ENCODE assay signal across 8 cellular contexts in genomic region chr1:170663441-170664282, GRCh38. TPM values are rescaled to one million over a fixed set of nuclear protein-coding genes. Genes with fewer than 3 reads are reported as not detected.
DNase-seq lines count a peak whose midpoint lies in the region; FAIRE-seq and TF ChIP-seq lines count a peak whose summit lies in the region.

PRRX1 (plus strand) TSS chr1:170664131; CDS start chr1:170664219, 88 bp downstream.

- TF ChIP-seq CTCF in endodermal cell (conservative IDR thresholded peaks at IDR 0.05) (no peak), OCI-LY7 (conservative IDR thresholded peaks at IDR 0.05; ENCODE audit: low read length) (no peak)

- H3K9me2 ChIP-seq in OCI-LY7 (ENCODE audit: insufficient read depth, low read length): no peaks in the 10 kb centered on the region

- BruUV-seq in OCI-LY7 (replicated peaks; lab: Mats Ljungman, UMichigan): no TSS peak

- DNase-seq in activated naive CD4-positive, alpha-beta T cell treated with Interleukin-2 at 50 U/mL for 16 hours: no peak
- DNase-seq in endodermal cell (no peak), mucosa of gallbladder (ENCODE audit: low spot score) (no peak), OCI-LY7 (ENCODE audit: low spot score) (no peak), OCI-M2 (lab: John Stamatoyannopoulos, UW; ENCODE audit: unreplicated experiment) (no peak), HTR-8/SVneo (ENCODE audit: insufficient read length, low spot score) (no peak)

- no peaks in the 10 kb centered on the region for H3K9me3 ChIP-seq in endodermal cell (ENCODE audit: control insufficient read depth, low read length)
- no peaks in the 10 kb centered on the region for H3K9me3 ChIP-seq in OCI-LY7 (ENCODE audit: low read length)

- CTCF ChIA-PET in OCI-LY7 (lab: Charles Lee; ENCODE audit: unreplicated experiment): no interaction called here

- no peaks in the 10 kb centered on the region for H4K20me1 ChIP-seq in OCI-LY7 (ENCODE audit: insufficient read depth, low read length)

- WGBS in endodermal cell (ENCODE audit: insufficient coverage in 1 of 2, insufficient read length in 1 of 2), 2 experiments: 0 to 1% methylated on average over 7 to 19 of the region's 26 CpGs
- 3% methylated on average over 26 of the region's 26 CpGs for WGBS in urinary bladder

- no peak within 1 kb of the TSS for H3K27ac Mint-ChIP-seq in activated naive CD4-positive, alpha-beta T cell treated with anti-CD3 and anti-CD28 coated beads, Interleukin-2, amount 50 U/mL, for 24 hours
- H3K27ac Mint-ChIP-seq in endodermal cell: no peak within 1 kb of the TSS

- no peak within 1 kb of the TSS for H3K4me2 ChIP-seq in OCI-LY7 (ENCODE audit: low read length)

- H3K4me3 ChIP-seq in endodermal cell (ENCODE audit: low read length) (peak within 1 kb of the TSS; percentile 78), urinary bladder (ENCODE audit: low read depth, low read length) (peak within 1 kb of the TSS; percentile 44), OCI-LY7 (ENCODE audit: low read depth, low read length, poor library complexity, severe bottlenecking) (no peak within 1 kb of the TSS)

- no peak within 1 kb of the TSS for H3K9ac ChIP-seq in endodermal cell (ENCODE audit: extremely low read depth, low read length, poor library complexity, severe bottlenecking)

- H2AFZ ChIP-seq in OCI-LY7 (ENCODE audit: low read length): no peak within 1 kb of the TSS

- H3K27ac ChIP-seq in endodermal cell (ENCODE audit: low read depth, low read length) (no peak within 1 kb of the TSS), urinary bladder (ENCODE audit: low read depth) (no peak within 1 kb of the TSS), OCI-LY7 (ENCODE audit: low read depth, low read length, poor library complexity, severe bottlenecking) (no peak within 1 kb of the TSS)

- peaks cover 24% of the 10 kb centered on the region for H3K4me1 Mint-ChIP-seq in activated naive CD4-positive, alpha-beta T cell treated with anti-CD3 and anti-CD28 coated beads, Interleukin-2, amount 50 U/mL, for 24 hours
- H3K4me1 Mint-ChIP-seq in endodermal cell: peaks cover 29% of the 10 kb centered on the region

- H3K36me3 Mint-ChIP-seq in activated naive CD4-positive, alpha-beta T cell treated with anti-CD3 and anti-CD28 coated beads, Interleukin-2, amount 50 U/mL, for 24 hours: no peaks in the 10 kb centered on the region
- no peaks in the 10 kb centered on the region for H3K36me3 Mint-ChIP-seq in endodermal cell (ENCODE audit: low read depth)

- intact Hi-C loops in OCI-LY7 (cut with micrococcal nuclease; ENCODE audit: unreplicated experiment): no loop called here

- peaks cover 100% of the 10 kb centered on the region for H3K27me3 ChIP-seq in endodermal cell (ENCODE audit: control insufficient read depth, insufficient read depth, low read length, poor library complexity, severe bottlenecking)

- H3K4me1 ChIP-seq in endodermal cell (ENCODE audit: control insufficient read depth, insufficient read depth, low read length) (peaks cover 8% of the 10 kb centered on the region), urinary bladder (ENCODE audit: insufficient read depth) (no peaks in the 10 kb centered on the region), OCI-LY7 (ENCODE audit: insufficient read depth, low read length, poor library complexity, severe bottlenecking) (no peaks in the 10 kb centered on the region)

- peaks cover 48% of the 10 kb centered on the region for H3K27me3 Mint-ChIP-seq in activated naive CD4-positive, alpha-beta T cell treated with anti-CD3 and anti-CD28 coated beads, Interleukin-2, amount 50 U/mL, for 24 hours
- H3K27me3 Mint-ChIP-seq in endodermal cell (ENCODE audit: insufficient read depth): peaks cover 99% of the 10 kb centered on the region

- H3K4me3 Mint-ChIP-seq in activated naive CD4-positive, alpha-beta T cell treated with anti-CD3 and anti-CD28 coated beads, Interleukin-2, amount 50 U/mL, for 24 hours: peak within 1 kb of the TSS; percentile 15
- H3K4me3 Mint-ChIP-seq in endodermal cell: peak within 1 kb of the TSS; percentile 57

- H3K79me2 ChIP-seq in OCI-LY7 (ENCODE audit: insufficient read depth, low read depth, low read length): no peaks in the 10 kb centered on the region

- no peaks in the 10 kb centered on the region for H3K9me3 Mint-ChIP-seq in activated naive CD4-positive, alpha-beta T cell treated with anti-CD3 and anti-CD28 coated beads, Interleukin-2, amount 50 U/mL, for 24 hours
- peaks cover 4% of the 10 kb centered on the region for H3K9me3 Mint-ChIP-seq in endodermal cell

- FAIRE-seq in HTR-8/SVneo (lab: Jason Lieb, UNC): no peak

- POLR2A ChIA-PET in OCI-LY7 (lab: Charles Lee): no interaction called here

- no peaks in the 10 kb centered on the region for H3K36me3 ChIP-seq in endodermal cell (ENCODE audit: control insufficient read depth, insufficient read depth, low read length)
- no peaks in the 10 kb centered on the region for H3K36me3 ChIP-seq in urinary bladder (ENCODE audit: insufficient read depth)
- no peaks in the 10 kb centered on the region for H3K36me3 ChIP-seq in OCI-LY7 (ENCODE audit: insufficient read depth, low read length)

RNA-seq across cellular contexts. Expression of gene PRRX1, which starts in this region (rescaled TPM):
- total RNA-seq in endodermal cell (not detected), mucosa of gallbladder (12.5 TPM), urinary bladder (85.2 TPM), OCI-LY7 (2022) (not detected in 2 replicates)
- 13.7 TPM for polyA plus RNA-seq in endodermal cell (2013, experiment 1 of 2)
- 14.4 TPM for polyA plus RNA-seq in endodermal cell (2013, experiment 2 of 2)
- 10.6 TPM for polyA plus RNA-seq in urinary bladder
- not detected in 2 replicates for total RNA-seq in OCI-LY7 (2014; rRNA removed; shearing (Covaris generic))

Comparison
In these comparisons a context has a peak if more than half of its experiments do, and no peak if none do; other contexts are left out.
1. RNA of gene PRRX1 (total RNA-seq): 85.2 TPM in urinary bladder (single experiment) and 12.5 TPM in mucosa of gallbladder (single experiment); not detected in endodermal cell and not detected in OCI-LY7; every median in the first group is over 10 times any median in the second.